Comparison of ENCODE assay signal across 23 cellular contexts in the genomic region with DNA sequence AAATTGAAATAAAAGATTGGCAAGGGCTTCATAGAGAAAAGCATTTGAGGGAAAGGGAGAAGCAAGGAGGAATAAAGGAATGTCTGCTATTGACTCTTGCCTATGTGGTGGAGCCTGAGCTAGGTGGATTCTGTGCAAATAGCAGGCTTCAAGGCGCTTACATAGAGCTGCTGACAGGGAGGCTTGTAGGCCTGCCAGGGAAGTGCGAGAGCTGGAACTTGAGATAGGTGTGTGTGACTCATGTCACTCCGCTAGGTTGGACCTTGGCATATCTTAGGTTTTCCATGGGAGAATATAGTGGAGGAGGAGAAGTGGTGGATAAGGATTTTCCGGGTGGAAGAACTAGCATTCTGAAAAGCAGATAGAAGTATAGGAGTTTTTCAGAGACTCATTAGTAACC. TPM values are rescaled to one million over a fixed set of nuclear protein-coding genes. Genes with fewer than 3 reads are reported as not detected.
DNase-seq lines count a peak whose midpoint lies in the region; ATAC-seq lines count a peak whose summit lies in the region.
"Had no signal": no experiment of that assay in that cellular context is flagged by ENCODE, and none has a peak within 500 bp of the region (broad histone marks: within the 10 kb centered on the region; RNA-seq: fewer than 3 reads in every experiment).

No MANE protein-coding gene starts in this region.

- H3K27me3 Mint-ChIP-seq in activated naive CD4-positive, alpha-beta T cell treated with anti-CD3 and anti-CD28 coated beads, Interleukin-2, amount 50 U/mL, for 24 hours, result no peaks in the 10 kb centered on the region
- no peaks in the 10 kb centered on the region for H3K27me3 Mint-ChIP-seq in activated naive CD4-positive, alpha-beta T cell treated with anti-CD3 and anti-CD28 coated beads, Interleukin-2, amount 10 ng/mL, durations not matched to agents 7 days and 5 days
- no peaks in the 10 kb centered on the region for H3K27me3 Mint-ChIP-seq in activated naive CD8-positive, alpha-beta T cell
- H3K27me3 Mint-ChIP-seq: activated B cell treated with CpG ODN at 0.5 μM for 24 hours, brain had no signal

- DNase-seq in activated naive CD4-positive, alpha-beta T cell treated with anti-CD3 and anti-CD28 coated beads, Interleukin-2, amount 10 ng/mL, durations not matched to agents 7 days and 5 days, result no peak
- DNase-seq in left ventricle myocardium superior, result peak; percentile 76
- DNase-seq in stimulated activated naive CD8-positive, alpha-beta T cell treated with anti-CD3 and anti-CD28 coated beads, Interleukin-15, Interleukin-2, amounts not matched to agents 100 U/mL and 50 U/mL, for 24 hours, result no peak
- no peak for DNase-seq in DMS 273 treated with DMSO at 0.1 percent for 48 hours (lab: John Stamatoyannopoulos, UW)
- DNase-seq in activated gamma-delta T cell treated with Interleukin-2 at 50 U/mL for 16 hours, result no peak
- DNase-seq: ACHN; activated B cell treated with CpG ODN at 0.5 μM for 24 hours; activated effector memory CD4-positive, alpha-beta T cell treated with Interleukin-2 at 50 U/mL for 16 hours; C1 segment of cervical spinal cord; cortex of kidney; IMR-90; mammary epithelial cell; NCI-H1417; NCI-H510A; NK-92 treated with Interleukin-12 subunit alpha and Interleukin-12 subunit beta, amount 100 ng/mL, for 24 hours; pancreas; SK-N-SH; stimulated activated naive CD4-positive, alpha-beta T cell; T-helper 9 cell had no signal

- H3K4me3 Mint-ChIP-seq in activated naive CD4-positive, alpha-beta T cell treated with anti-CD3 and anti-CD28 coated beads, Interleukin-2, amount 50 U/mL, for 24 hours, result no peak overlapping the region
- H3K4me3 Mint-ChIP-seq in activated naive CD4-positive, alpha-beta T cell treated with anti-CD3 and anti-CD28 coated beads, Interleukin-2, amount 10 ng/mL, durations not matched to agents 7 days and 5 days, result no peak overlapping the region
- no peak overlapping the region for H3K4me3 Mint-ChIP-seq in activated naive CD8-positive, alpha-beta T cell
- H3K4me3 Mint-ChIP-seq: activated B cell treated with CpG ODN at 0.5 μM for 24 hours, brain had no signal

- intact Hi-C loops in left ventricle myocardium superior (cut with micrococcal nuclease), result no loop called here

- CTCF ChIA-PET in activated naive CD4-positive, alpha-beta T cell treated with anti-CD3 and anti-CD28 coated beads, Interleukin-2, amount 10 ng/mL, durations not matched to agents 7 days and 5 days (lab: Charles Lee), result interaction anchor here (0.8 to 1.5 kb wide), 3 partner anchors 10 to 328 kb away, joined by 3 to 4 read pairs (median 3); no protein-coding TSS in a partner anchor

- no peaks in the 10 kb centered on the region for H3K9me3 Mint-ChIP-seq in activated naive CD4-positive, alpha-beta T cell treated with anti-CD3 and anti-CD28 coated beads, Interleukin-2, amount 50 U/mL, for 24 hours
- H3K9me3 Mint-ChIP-seq in activated naive CD4-positive, alpha-beta T cell treated with anti-CD3 and anti-CD28 coated beads, Interleukin-2, amount 10 ng/mL, durations not matched to agents 7 days and 5 days, result no peaks in the 10 kb centered on the region
- no peaks in the 10 kb centered on the region for H3K9me3 Mint-ChIP-seq in activated naive CD8-positive, alpha-beta T cell (ENCODE audit: low read depth)
- H3K9me3 Mint-ChIP-seq: activated B cell treated with CpG ODN at 0.5 μM for 24 hours, brain had no signal

- peak; percentile 99 for ATAC-seq in left ventricle myocardium superior
- ATAC-seq in stimulated activated naive CD8-positive, alpha-beta T cell treated with anti-CD3 and anti-CD28 coated beads, Interleukin-15, Interleukin-2, amounts not matched to agents 100 U/mL and 50 U/mL, for 24 hours, result peak; percentile 40
- ATAC-seq in HG02852 (IDR thresholded peaks at IDR 0.05; ENCODE audit: unreplicated experiment), result no peak

- H3K27ac Mint-ChIP-seq in activated naive CD4-positive, alpha-beta T cell treated with anti-CD3 and anti-CD28 coated beads, Interleukin-2, amount 50 U/mL, for 24 hours, result peak overlapping the region; percentile 49
- no peak overlapping the region for H3K27ac Mint-ChIP-seq in activated naive CD4-positive, alpha-beta T cell treated with anti-CD3 and anti-CD28 coated beads, Interleukin-2, amount 10 ng/mL, durations not matched to agents 7 days and 5 days
- H3K27ac Mint-ChIP-seq in activated naive CD8-positive, alpha-beta T cell, result peak overlapping the region; percentile 64
- H3K27ac Mint-ChIP-seq: activated B cell treated with CpG ODN at 0.5 μM for 24 hours, brain had no signal

- peaks cover 16% of the 10 kb centered on the region for H3K4me1 Mint-ChIP-seq in activated naive CD4-positive, alpha-beta T cell treated with anti-CD3 and anti-CD28 coated beads, Interleukin-2, amount 50 U/mL, for 24 hours
- peaks cover 19% of the 10 kb centered on the region for H3K4me1 Mint-ChIP-seq in activated naive CD4-positive, alpha-beta T cell treated with anti-CD3 and anti-CD28 coated beads, Interleukin-2, amount 10 ng/mL, durations not matched to agents 7 days and 5 days
- H3K4me1 Mint-ChIP-seq in activated naive CD8-positive, alpha-beta T cell (ENCODE audit: low read depth), result peaks cover 12% of the 10 kb centered on the region
- H3K4me1 Mint-ChIP-seq: activated B cell treated with CpG ODN at 0.5 μM for 24 hours, brain had no signal

- H3K36me3 Mint-ChIP-seq in activated naive CD4-positive, alpha-beta T cell treated with anti-CD3 and anti-CD28 coated beads, Interleukin-2, amount 50 U/mL, for 24 hours, result peaks cover 23% of the 10 kb centered on the region
- H3K36me3 Mint-ChIP-seq in activated naive CD4-positive, alpha-beta T cell treated with anti-CD3 and anti-CD28 coated beads, Interleukin-2, amount 10 ng/mL, durations not matched to agents 7 days and 5 days, result peaks cover 53% of the 10 kb centered on the region
- peaks cover 11% of the 10 kb centered on the region for H3K36me3 Mint-ChIP-seq in activated naive CD8-positive, alpha-beta T cell

RNA-seq across cellular contexts. Expression of a gene that starts 14.0 kb away (rescaled TPM):
- total RNA-seq in left ventricle myocardium superior, result 17.3 TPM
